Comparison of ENCODE assay signal across 8 cellular contexts in genomic region chr3:30657914-30658313, GRCh38. TPM values are rescaled to one million over a fixed set of nuclear protein-coding genes. Genes with fewer than 3 reads are reported as not detected.
DNase-seq lines count a peak whose midpoint lies in the region; ATAC-seq and TF ChIP-seq lines count a peak whose summit lies in the region.

No MANE protein-coding gene starts in this region.

- no peaks in the 10 kb centered on the region for H3K27me3 ChIP-seq in skeletal muscle satellite cell (ENCODE audit: control insufficient read depth, insufficient read depth, low read length)

- peaks cover 73% of the 10 kb centered on the region for H3K36me3 ChIP-seq in skeletal muscle satellite cell (ENCODE audit: insufficient read depth, low read length)

- no peak for TF ChIP-seq CTCF in AG10803 (conservative IDR thresholded peaks at IDR 0.05; ENCODE audit: low read length)

- peaks cover 56 to 72% (median 63%) of the 10 kb centered on the region in 3 donors for H3K4me1 Mint-ChIP-seq in IgD-negative memory B cell

- DNase-seq in AG10803 (ENCODE audit: low read depth) (peak; percentile 39), MV-4-11 (lab: John Stamatoyannopoulos, UW) (no peak), ACHN (no peak), NCI-H1048 (lab: John Stamatoyannopoulos, UW) (no peak)
- peak; percentile 41 for DNase-seq in effector CD4-positive, alpha-beta T cell

- no peaks in the 10 kb centered on the region for H3K9me3 ChIP-seq in skeletal muscle satellite cell (replicated peaks; ENCODE audit: low read length)

- peak overlapping the region; percentile 79 for H3K9ac ChIP-seq in skeletal muscle satellite cell (ENCODE audit: low read depth, low read length)

- peak; percentile 21 for ATAC-seq in GM21423 (IDR thresholded peaks at IDR 0.05; ENCODE audit: unreplicated experiment)

- H3K27ac Mint-ChIP-seq in IgD-negative memory B cell: peak overlapping the region; percentile 71 to 91 (median 71)

- peaks cover 19% of the 10 kb centered on the region for H3K36me3 Mint-ChIP-seq in IgD-negative memory B cell

- H3K4me1 ChIP-seq in skeletal muscle satellite cell (ENCODE audit: control insufficient read depth, insufficient read depth, low read length): peaks cover 64% of the 10 kb centered on the region

- H3K4me3 ChIP-seq in AG10803 (ENCODE audit: low read length) (no peak overlapping the region), skeletal muscle satellite cell (ENCODE audit: low read length) (peak overlapping the region; percentile 56)

- no peaks in the 10 kb centered on the region for H3K9me3 Mint-ChIP-seq in IgD-negative memory B cell

- in situ Hi-C loops in ACHN (cut with HindIII; ENCODE audit: low pct_ligation_motif_present, low pct_unique_long_range_greater_than_20kb, low sequenced_read_pairs): no loop called here

- H3K27me3 Mint-ChIP-seq in IgD-negative memory B cell: no peaks in the 10 kb centered on the region

- peak overlapping the region in 2 of 4 donors; percentile 1 to 40 for H3K4me3 Mint-ChIP-seq in IgD-negative memory B cell

- H3K4me2 ChIP-seq in skeletal muscle satellite cell (ENCODE audit: low read length): peak overlapping the region; percentile 78

RNA-seq across cellular contexts. Expression of gene TGFBR2, which starts 51.5 kb away (rescaled TPM):
- 76.8 TPM for polyA plus RNA-seq in IgD-negative memory B cell
- total RNA-seq in skeletal muscle satellite cell (2012; rRNA removed): 301 and 350 TPM in 2 replicates

Comparison
In these comparisons a context has a peak if more than half of its experiments do, and no peak if none do; other contexts are left out.
1. DNase-seq: peak in AG10803 (single experiment) and effector CD4-positive, alpha-beta T cell (single experiment); none in MV-4-11 (single experiment), ACHN (single experiment) and NCI-H1048 (single experiment).